8 cellular contexts compared by ENCODE assay signal in the genomic region with DNA sequence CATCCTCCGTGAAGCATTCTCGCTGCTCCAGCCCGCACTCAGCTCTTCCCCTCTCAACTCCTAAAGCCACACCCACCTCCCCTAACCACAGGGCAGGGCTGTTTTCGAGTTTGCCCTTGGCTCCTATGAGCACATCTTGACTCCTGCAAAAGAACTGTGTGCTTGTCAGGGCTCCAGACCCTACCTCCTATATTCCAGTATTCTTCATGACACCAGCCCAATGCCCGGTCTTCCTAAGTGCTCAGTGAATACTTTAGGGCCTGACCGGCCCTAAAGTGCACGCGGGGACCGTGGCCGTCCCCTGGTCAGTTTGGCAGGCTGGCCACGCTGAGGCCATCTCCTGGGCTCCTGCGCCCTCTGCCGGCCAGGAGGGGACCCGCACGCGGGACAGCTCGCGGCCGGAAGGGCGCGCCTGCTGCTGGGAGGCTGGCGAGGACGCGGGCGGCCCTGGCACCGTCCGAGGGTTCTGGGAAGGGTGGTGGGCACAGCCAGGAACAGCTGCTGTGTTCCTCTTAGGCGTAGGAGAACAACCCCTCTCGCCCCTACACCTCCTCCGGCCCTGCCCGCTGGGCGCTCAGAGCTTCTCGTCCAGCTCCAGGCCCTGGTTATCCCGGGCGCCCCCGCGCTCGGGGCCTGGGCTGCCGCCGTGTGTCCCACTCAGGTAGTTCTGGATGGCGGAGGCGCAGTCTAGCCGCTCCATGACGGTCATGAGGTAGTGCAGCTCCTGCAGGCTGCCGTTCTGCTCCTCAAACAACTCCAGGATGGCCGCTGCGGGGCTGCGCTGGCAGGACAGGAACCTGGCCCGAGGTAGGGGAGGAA. TPM values are rescaled to one million over a fixed set of nuclear protein-coding genes. Genes with fewer than 3 reads are reported as not detected.
DNase-seq lines count a peak whose midpoint lies in the region; ATAC-seq and TF ChIP-seq lines count a peak whose summit lies in the region.

No MANE protein-coding gene starts in this region.

- TF ChIP-seq CTCF in chondrocyte (IDR thresholded peaks at IDR 0.05) = peak; percentile 100

- H3K27me3 Mint-ChIP-seq in chondrocyte (ENCODE audit: low read depth) = peaks cover 8% of the 10 kb centered on the region

- ATAC-seq in HG02840 (IDR thresholded peaks at IDR 0.05; ENCODE audit: low FRiP score, unreplicated experiment) (peak; percentile 83), left lobe of liver (peak; percentile 97)

- peaks cover 24% of the 10 kb centered on the region for H3K4me1 Mint-ChIP-seq in chondrocyte (ENCODE audit: low read depth)

- H3K9me3 Mint-ChIP-seq in chondrocyte (ENCODE audit: low read depth) = no peaks in the 10 kb centered on the region

- no peaks in the 10 kb centered on the region for H3K36me3 Mint-ChIP-seq in chondrocyte (ENCODE audit: low read depth)

- peak overlapping the region; percentile 68 for H3K27ac Mint-ChIP-seq in chondrocyte (ENCODE audit: unreplicated experiment)

- peak overlapping the region; percentile 77 for H3K4me3 Mint-ChIP-seq in chondrocyte (ENCODE audit: unreplicated experiment)

- DNase-seq in NCI-H2029 (lab: John Stamatoyannopoulos, UW) = peak; percentile 50
- no peak for DNase-seq in NCI-H2029 treated with DMSO at 0.1 percent for 48 hours (lab: John Stamatoyannopoulos, UW)
- DNase-seq in NCI-H2107 treated with DMSO at 0.1 percent for 48 hours (lab: John Stamatoyannopoulos, UW; ENCODE audit: unreplicated experiment) = peak; percentile 7
- peak; percentile 91 for DNase-seq in activated CD4-positive, CD25-positive, alpha-beta regulatory T cell treated with anti-CD3 and anti-CD28 coated beads, Interleukin-2, amount 50 U/mL, for 72 hours
- DNase-seq in chondrocyte (ENCODE audit: low spot score) = no peak
- peak; percentile 84 for DNase-seq in left lobe of liver (ENCODE audit: low spot score)
- peak; percentile 57 to 73 for DNase-seq in stimulated activated CD4-positive, alpha-beta T cell treated with anti-CD3 and anti-CD28 coated beads, Interleukin-1b, Interleukin-23, amount 100 ng/mL, for 4 hours (ENCODE audit: low read depth in 2 of 2)

RNA-seq across cellular contexts. Expression of gene UNC5CL, which starts 11.0 kb away (rescaled TPM):
- total RNA-seq in chondrocyte (0.25 to 0.36 TPM in 2 of 3 replicates, not detected in the other), left lobe of liver (9.3 TPM)

RNA-seq across cellular contexts. Expression of gene TSPO2, which starts 14.3 kb away (rescaled TPM):
- total RNA-seq in chondrocyte (not detected in 3 replicates), left lobe of liver (0.30 TPM)

RNA-seq across cellular contexts. Expression of gene APOBEC2, which starts 25.0 kb away (rescaled TPM):
- total RNA-seq in chondrocyte (not detected in 3 replicates), left lobe of liver (not detected)

RNA-seq across cellular contexts. Expression of gene OARD1, which starts 44.1 kb away (rescaled TPM):
- total RNA-seq in chondrocyte (11.4 to 12.2 TPM (median 12.2 TPM) in 3 replicates), left lobe of liver (22.4 TPM)

RNA-seq across cellular contexts. Expression of gene NFYA, which starts 44.8 kb away (rescaled TPM):
- 18.8 to 24.7 TPM (median 20.5 TPM) in 3 replicates for total RNA-seq in chondrocyte
- total RNA-seq in left lobe of liver = 7.7 TPM

Comparison
In these comparisons a context has a peak if more than half of its experiments do, and no peak if none do; other contexts are left out.
1. DNase-seq: peak in NCI-H2029 (single experiment), NCI-H2107 treated with DMSO at 0.1 percent for 48 hours (single experiment), activated CD4-positive, CD25-positive, alpha-beta regulatory T cell treated with anti-CD3 and anti-CD28 coated beads, Interleukin-2, amount 50 U/mL, for 72 hours (single experiment), left lobe of liver (single experiment) and stimulated activated CD4-positive, alpha-beta T cell treated with anti-CD3 and anti-CD28 coated beads, Interleukin-1b, Interleukin-23, amount 100 ng/mL, for 4 hours (2 of 2); none in NCI-H2029 treated with DMSO at 0.1 percent for 48 hours (single experiment) and chondrocyte (single experiment).